Comparison of ENCODE assay signal across 1 cellular context in genomic region chr11:2730323-2731284, GRCh38.
TF ChIP-seq lines count a peak whose summit lies in the region.

No MANE protein-coding gene starts in this region.

TF ChIP-seq in HepG2, 621 proteins besides CTCF, POLR2A, EP300 and RAD21 (continued from another document and continues in another):
- TF ChIP-seq CSRNP2 (CRISPR knock-in tag; conservative IDR thresholded peaks at IDR 0.05; ENCODE audit: low read depth) = no peak
- peak; percentile 94 for TF ChIP-seq ZNF784 (CRISPR knock-in tag; IDR thresholded peaks at IDR 0.05; ENCODE audit: borderline replicate concordance)
- no peak for TF ChIP-seq JUNB (CRISPR knock-in tag; IDR thresholded peaks at IDR 0.05; ENCODE audit: borderline replicate concordance)
- 0 out of 2 replicates have a peak, but pooled peaks have one; percentile 48 for TF ChIP-seq ZMYM2 (CRISPR knock-in tag; IDR thresholded peaks at IDR 0.05)
- TF ChIP-seq DZIP1 (CRISPR knock-in tag; IDR thresholded peaks at IDR 0.05) = no peak
- peak; percentile 94 for TF ChIP-seq ZBTB7A (CRISPR knock-in tag; IDR thresholded peaks at IDR 0.05)
- TF ChIP-seq ZNF17 (CRISPR knock-in tag; IDR thresholded peaks at IDR 0.05) = no peak
- TF ChIP-seq HNRNPLL (IDR thresholded peaks at IDR 0.05; ENCODE audit: low read depth, low read length, poor library complexity, severe bottlenecking) = peak; percentile 35
- TF ChIP-seq MED1 (CRISPR knock-in tag; IDR thresholded peaks at IDR 0.05) = peak; percentile 56
- TF ChIP-seq RXRB (CRISPR knock-in tag; IDR thresholded peaks at IDR 0.05; ENCODE audit: borderline replicate concordance) = peak; percentile 73
- TF ChIP-seq NR2F1 (CRISPR knock-in tag; IDR thresholded peaks at IDR 0.05) = 0 out of 4 replicates have a peak, but pooled peaks of 1 of the 2 experiments have one; percentile 32
- no peak for TF ChIP-seq FOXA1 (IDR thresholded peaks at IDR 0.05)
- TF ChIP-seq FOXA1 (CRISPR knock-in tag; IDR thresholded peaks at IDR 0.05) = peak; percentile 38; the same call in 1 of the 2 replicates
- TF ChIP-seq THRA (CRISPR knock-in tag; IDR thresholded peaks at IDR 0.05; ENCODE audit: borderline replicate concordance) = peak; percentile 64
- peak; percentile 85 for TF ChIP-seq RXRA (CRISPR knock-in tag; IDR thresholded peaks at IDR 0.05)
- no peak for TF ChIP-seq NFAT5 (CRISPR knock-in tag; IDR thresholded peaks at IDR 0.05)
- no peak; the same call in 1 of the 2 replicates for TF ChIP-seq ZBTB2 (CRISPR knock-in tag; IDR thresholded peaks at IDR 0.05; ENCODE audit: low read depth)
- TF ChIP-seq TBX2 (CRISPR knock-in tag; IDR thresholded peaks at IDR 0.05; ENCODE audit: borderline replicate concordance) = peak; percentile 71
- peak; percentile 52; the same call in 1 of the 2 replicates for TF ChIP-seq ZGPAT (CRISPR knock-in tag; IDR thresholded peaks at IDR 0.05)
- TF ChIP-seq ZNF550 (CRISPR knock-in tag; IDR thresholded peaks at IDR 0.05; ENCODE audit: borderline replicate concordance) = peak; percentile 1; the same call in 1 of the 2 replicates
- peak; percentile 14; the same call in 1 of the 2 replicates for TF ChIP-seq HNF1B (CRISPR knock-in tag; IDR thresholded peaks at IDR 0.05)
- no peak for TF ChIP-seq SIX4 (CRISPR knock-in tag; IDR thresholded peaks at IDR 0.05)
- TF ChIP-seq ARNT (IDR thresholded peaks at IDR 0.05) = no peak
- TF ChIP-seq ZFP41 (CRISPR knock-in tag; IDR thresholded peaks at IDR 0.05; ENCODE audit: borderline replicate concordance) = no peak; the same call in 1 of the 2 replicates
- no peak for TF ChIP-seq MBNL3 (CRISPR knock-in tag; conservative IDR thresholded peaks at IDR 0.05)
- peak; percentile 45 for TF ChIP-seq ZNF788 (CRISPR knock-in tag; IDR thresholded peaks at IDR 0.05; ENCODE audit: borderline replicate concordance)
- 0 out of 2 replicates have a peak, but pooled peaks have one; percentile 14 for TF ChIP-seq ARID3A (IDR thresholded peaks at IDR 0.05; ENCODE audit: low read depth, low read length)
- no peak for TF ChIP-seq KDM3A (CRISPR knock-in tag; IDR thresholded peaks at IDR 0.05; ENCODE audit: low read depth)
- no peak for TF ChIP-seq ZNF484 (CRISPR knock-in tag; IDR thresholded peaks at IDR 0.05; ENCODE audit: borderline replicate concordance, low read depth)
- no peak for TF ChIP-seq ZNF10 (CRISPR knock-in tag; IDR thresholded peaks at IDR 0.05; ENCODE audit: borderline replicate concordance, low read depth)
- TF ChIP-seq ZNF879 (CRISPR knock-in tag; IDR thresholded peaks at IDR 0.05) = no peak; the same call in 1 of the 2 replicates
- TF ChIP-seq NR2F6 (IDR thresholded peaks at IDR 0.05) = peak; percentile 60
- TF ChIP-seq NR2F6 (CRISPR knock-in tag; IDR thresholded peaks at IDR 0.05) = peak; percentile 29; the same call in 1 of the 2 replicates
- TF ChIP-seq EZH2 (conservative IDR thresholded peaks at IDR 0.05; ENCODE audit: low read depth, low read length) = no peak
- no peak for TF ChIP-seq ZNF589 (CRISPR knock-in tag; conservative IDR thresholded peaks at IDR 0.05)
- TF ChIP-seq ATF1 (CRISPR knock-in tag; IDR thresholded peaks at IDR 0.05) = no peak
- TF ChIP-seq HIVEP1 (CRISPR knock-in tag; IDR thresholded peaks at IDR 0.05) = peak; percentile 17; the same call in 1 of the 2 replicates
- no peak for TF ChIP-seq ATF7-NPFF (CRISPR knock-in tag; IDR thresholded peaks at IDR 0.05; ENCODE audit: low read depth)
- 0 out of 2 replicates have a peak, but pooled peaks have one; percentile 17 for TF ChIP-seq ZNF614 (CRISPR knock-in tag; IDR thresholded peaks at IDR 0.05; ENCODE audit: borderline replicate concordance)
- no peak for TF ChIP-seq MAFK (conservative IDR thresholded peaks at IDR 0.05 in 1 of 2, IDR thresholded peaks at IDR 0.05 in 1 of 2; ENCODE audit: low read length in 2 of 2)
- no peak; the same call in 1 of the 2 replicates for TF ChIP-seq MYNN (CRISPR knock-in tag; IDR thresholded peaks at IDR 0.05; ENCODE audit: low read depth)
- no peak for TF ChIP-seq TEF (CRISPR knock-in tag; IDR thresholded peaks at IDR 0.05)
- peak; percentile 31; the same call in 1 of the 2 replicates for TF ChIP-seq CAMTA2 (CRISPR knock-in tag; IDR thresholded peaks at IDR 0.05; ENCODE audit: borderline replicate concordance)
- no peak for TF ChIP-seq ZNF33B (CRISPR knock-in tag; IDR thresholded peaks at IDR 0.05)
